In genomic region chr5:173615884-173616576, GRCh38 we compare ENCODE assay signal across 8 cellular contexts. TPM values are rescaled to one million over a fixed set of nuclear protein-coding genes. Genes with fewer than 3 reads are reported as not detected.
A peak's percentile ranks its signal among the peaks of the same experiment; 100 is the strongest.
DNase-seq lines count a peak whose midpoint lies in the region; ATAC-seq and TF ChIP-seq lines count a peak whose summit lies in the region.

No MANE protein-coding gene starts in this region.

- H3K4me3 ChIP-seq in AG10803 (ENCODE audit: low read length) (peak overlapping the region; percentile 82), lower leg skin (ENCODE audit: low read depth, poor library complexity, severe bottlenecking) (peak overlapping the region; percentile 93)

- peak; percentile 77 for TF ChIP-seq CTCF in AG10803 (conservative IDR thresholded peaks at IDR 0.05; ENCODE audit: low read length)
- TF ChIP-seq CTCF in lower leg skin (IDR thresholded peaks at IDR 0.05), result no peak

- ATAC-seq in GM19023 (IDR thresholded peaks at IDR 0.05; ENCODE audit: unreplicated experiment) (peak; percentile 51), HG03280 (IDR thresholded peaks at IDR 0.05; ENCODE audit: unreplicated experiment) (peak; percentile 51)

- WGBS in lower leg skin, 2 donors, result 0 to 1% methylated on average over 44 to 54 of the region's 55 CpGs

- TF ChIP-seq POLR2A in lower leg skin (IDR thresholded peaks at IDR 0.05), result no peak

- peak; percentile 74 for DNase-seq in AG10803 (ENCODE audit: low read depth)
- peak; percentile 53 for DNase-seq in NCI-H524 treated with DMSO at 0.1 percent for 48 hours (lab: John Stamatoyannopoulos, UW)
- peak; percentile 47 to 59 for DNase-seq in activated CD4-positive, alpha-beta T cell treated with anti-CD3 and anti-CD28 coated beads, Interleukin-2, amount 50 U/mL, for 24 hours (ENCODE audit: low read depth in 1 of 2, low spot score in 1 of 2)
- peak; percentile 88 for DNase-seq in dermis blood vessel endothelial cell
- peak; percentile 71 to 90 for DNase-seq in lower leg skin (ENCODE audit: low spot score in 2 of 2)
- DNase-seq in stimulated activated CD4-positive, alpha-beta T cell treated with anti-CD3 and anti-CD28 coated beads, Interleukin-4, amount 100 ng/mL, for 48 hours (ENCODE audit: low read depth in 2 of 2), result peak; percentile 48 to 58

- intact Hi-C loops in lower leg skin (cut with DNase I; ENCODE audit: low total_unique reads), result loop anchor here (5.0 to 10.0 kb wide), 2 partner anchors 356 to 699 kb away; no protein-coding TSS in a partner anchor

RNA-seq across cellular contexts. Expression of gene BOD1, which starts 0.4 kb away (rescaled TPM):
- 60.2 and 61.3 TPM in 2 replicates for total RNA-seq in dermis blood vessel endothelial cell
- 10 to 100 TPM; 32.0 to 54.6 (median 42.8) TPM for total RNA-seq in lower leg skin

Comparison
In these comparisons a context has a peak if more than half of its experiments do, and no peak if none do; other contexts are left out.
1. Peak in every context shown above with its lines: DNase-seq, ATAC-seq and H3K4me3 ChIP-seq.